Comparison of ENCODE assay signal across 8 cellular contexts in the genomic region with DNA sequence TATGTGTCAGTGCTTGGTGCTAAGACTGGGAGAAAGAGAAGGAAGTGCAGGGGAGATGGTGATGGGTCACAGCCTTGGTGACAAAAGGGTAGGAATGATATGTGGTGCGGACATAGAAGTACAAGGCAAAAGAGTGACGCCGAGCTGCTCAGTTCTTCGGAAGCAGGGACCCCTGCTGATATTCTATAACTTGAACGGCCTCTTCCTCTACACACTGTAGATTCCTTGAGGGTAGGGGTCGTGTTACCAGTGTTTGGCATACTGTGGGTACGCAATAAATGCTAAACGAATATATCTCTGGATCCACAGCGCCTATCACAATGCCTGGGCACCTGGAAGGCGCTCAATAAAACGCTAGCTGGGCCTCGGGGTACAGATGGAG. TPM values are rescaled to one million over a fixed set of nuclear protein-coding genes. Genes with fewer than 3 reads are reported as not detected.
DNase-seq lines count a peak whose midpoint lies in the region; ATAC-seq and TF ChIP-seq lines count a peak whose summit lies in the region.

No MANE protein-coding gene starts in this region.

- H3K4me3 Mint-ChIP-seq in natural killer cell treated with Interleukin-12 subunit alpha and Interleukin-12 subunit beta and Interleukin-15 and Interleukin-18, amount 100 ng/mL, for 72 hours: no peak overlapping the region

- TF ChIP-seq CTCF in GM12864 (IDR thresholded peaks at IDR 0.05; ENCODE audit: low read depth, low read length, missing control alignments): no peak
- no peak for TF ChIP-seq CTCF in foreskin keratinocyte (conservative IDR thresholded peaks at IDR 0.05)

- H3K4me3 ChIP-seq in GM12864 (ENCODE audit: low read depth, low read length) (peak overlapping the region; percentile 65), skeletal muscle cell (ENCODE audit: low read depth, low read length) (peak overlapping the region; percentile 99)

- peaks cover 9 to 10% of the 10 kb centered on the region in 2 donors for H3K4me1 Mint-ChIP-seq in natural killer cell treated with Interleukin-12 subunit alpha and Interleukin-12 subunit beta and Interleukin-15 and Interleukin-18, amount 100 ng/mL, for 72 hours (ENCODE audit: low read depth in 2 of 2)

- no peak overlapping the region for H3K27ac Mint-ChIP-seq in natural killer cell treated with Interleukin-12 subunit alpha and Interleukin-12 subunit beta and Interleukin-15 and Interleukin-18, amount 100 ng/mL, for 72 hours

- ATAC-seq in foreskin keratinocyte: no peak
- no peak for ATAC-seq in GM18909 (IDR thresholded peaks at IDR 0.05; ENCODE audit: poor library complexity, unreplicated experiment)
- no peak for ATAC-seq in natural killer cell treated with Interleukin-12 subunit alpha and Interleukin-12 subunit beta and Interleukin-15 and Interleukin-18, amount 100 ng/mL, for 72 hours

- no peak for DNase-seq in GM12864 (ENCODE audit: low read depth)
- peak; percentile 4 for DNase-seq in OCI-M2 (lab: John Stamatoyannopoulos, UW; ENCODE audit: unreplicated experiment)
- DNase-seq in foreskin keratinocyte: no peak
- no peak for DNase-seq in skeletal muscle cell (ENCODE audit: low read depth)
- no peak for DNase-seq in activated naive CD4-positive, alpha-beta T cell treated with Interleukin-2 at 50 U/mL for 16 hours
- no peak for DNase-seq in activated CD4-positive, alpha-beta T cell treated with anti-CD3 and anti-CD28 coated beads, Interleukin-2, amount 50 U/mL, for 48 hours
- no peak for DNase-seq in natural killer cell treated with Interleukin-12 subunit alpha and Interleukin-12 subunit beta and Interleukin-15 and Interleukin-18, amount 100 ng/mL, for 72 hours (ENCODE audit: low spot score)

- H3K9me3 Mint-ChIP-seq in natural killer cell treated with Interleukin-12 subunit alpha and Interleukin-12 subunit beta and Interleukin-15 and Interleukin-18, amount 100 ng/mL, for 72 hours: no peaks in the 10 kb centered on the region

- H3K27ac ChIP-seq in foreskin keratinocyte: peak overlapping the region; percentile 21

- H3K4me1 ChIP-seq in foreskin keratinocyte: peaks cover 21% of the 10 kb centered on the region

- H3K27me3 ChIP-seq in foreskin keratinocyte: no peaks in the 10 kb centered on the region

- H3K36me3 Mint-ChIP-seq in natural killer cell treated with Interleukin-12 subunit alpha and Interleukin-12 subunit beta and Interleukin-15 and Interleukin-18, amount 100 ng/mL, for 72 hours: no peaks in the 10 kb centered on the region

- peaks cover 6 to 7% of the 10 kb centered on the region in 2 donors for H3K27me3 Mint-ChIP-seq in natural killer cell treated with Interleukin-12 subunit alpha and Interleukin-12 subunit beta and Interleukin-15 and Interleukin-18, amount 100 ng/mL, for 72 hours

RNA-seq across cellular contexts. Expression of gene DBT, which starts 0.5 kb away (rescaled TPM):
- 9.6 and 10.5 TPM in 2 replicates for total RNA-seq in foreskin keratinocyte
- 1.8 and 2.2 TPM in 2 replicates for polyA plus RNA-seq in foreskin keratinocyte
- 10 to 100 TPM in 1 of 2 donors, 1 to 10 TPM in 1; 9.3 to 12.8 TPM for total RNA-seq in natural killer cell treated with Interleukin-12 subunit alpha and Interleukin-12 subunit beta and Interleukin-15 and Interleukin-18, amount 100 ng/mL, for 72 hours

RNA-seq across cellular contexts. Expression of gene RTCA, which starts 16.9 kb away (rescaled TPM):
- 36.3 and 40.7 TPM in 2 replicates for total RNA-seq in foreskin keratinocyte
- polyA plus RNA-seq in foreskin keratinocyte: 32.8 and 33.9 TPM in 2 replicates
- total RNA-seq in natural killer cell treated with Interleukin-12 subunit alpha and Interleukin-12 subunit beta and Interleukin-15 and Interleukin-18, amount 100 ng/mL, for 72 hours: 10 to 100 TPM; 65.2 to 71.5 TPM
